In genomic region chr10:79181680-79182079, GRCh38 we compare ENCODE assay signal across 14 cellular contexts.
DNase-seq lines count a peak whose midpoint lies in the region; ATAC-seq and TF ChIP-seq lines count a peak whose summit lies in the region.
"Had no signal": no experiment of that assay in that cellular context is flagged by ENCODE, and none has a peak within 500 bp of the region (broad histone marks: within the 10 kb centered on the region; RNA-seq: fewer than 3 reads in every experiment).

No MANE protein-coding gene starts in this region.

- H3K9me3 Mint-ChIP-seq in stimulated activated effector memory CD8-positive, alpha-beta T cell treated with anti-CD3 and anti-CD28 coated beads, Interleukin-12 subunit alpha, Interleukin-12 subunit beta, amount 100 ng/mL, for 72 hours, result no peaks in the 10 kb centered on the region
- no peaks in the 10 kb centered on the region for H3K9me3 Mint-ChIP-seq in activated naive CD8-positive, alpha-beta T cell treated with anti-CD3 and anti-CD28 coated beads, Interleukin-2, amount 50 U/mL, for 24 hours
- H3K9me3 Mint-ChIP-seq: activated CD4-positive, alpha-beta memory T cell treated with anti-CD3 and anti-CD28 coated beads for 36 hours had no signal

- H3K4me2 ChIP-seq in OCI-LY7 (ENCODE audit: low read length), result no peak overlapping the region

- H3K79me2 ChIP-seq in OCI-LY7 (ENCODE audit: insufficient read depth, low read depth, low read length), result no peaks in the 10 kb centered on the region

- H3K4me1 ChIP-seq in SJCRH30 (peaks cover 93% of the 10 kb centered on the region), heart right ventricle (peaks cover 86 to 100% (median 100%) of the 10 kb centered on the region in 9 donors), OCI-LY7 (ENCODE audit: insufficient read depth, low read length, poor library complexity, severe bottlenecking) (peaks cover 21% of the 10 kb centered on the region)

- H3K4me1 Mint-ChIP-seq in stimulated activated effector memory CD8-positive, alpha-beta T cell treated with anti-CD3 and anti-CD28 coated beads, Interleukin-12 subunit alpha, Interleukin-12 subunit beta, amount 100 ng/mL, for 72 hours, result no peaks in the 10 kb centered on the region
- H3K4me1 Mint-ChIP-seq in activated naive CD8-positive, alpha-beta T cell treated with anti-CD3 and anti-CD28 coated beads, Interleukin-2, amount 50 U/mL, for 24 hours, result no peaks in the 10 kb centered on the region

- no peaks in the 10 kb centered on the region for H3K27me3 Mint-ChIP-seq in activated naive CD8-positive, alpha-beta T cell treated with anti-CD3 and anti-CD28 coated beads, Interleukin-2, amount 50 U/mL, for 24 hours
- H3K27me3 Mint-ChIP-seq: activated CD4-positive, alpha-beta memory T cell treated with anti-CD3 and anti-CD28 coated beads for 36 hours; T-helper 17 cell had no signal

- H3K36me3 ChIP-seq in H7 (replicated peaks; ENCODE audit: control insufficient read depth, insufficient read depth, low read length) (no peaks in the 10 kb centered on the region), SJCRH30 (no peaks in the 10 kb centered on the region; the same call in 1 of the 2 replicates), heart right ventricle (peaks cover 0 to 9% (median 0%) of the 10 kb centered on the region in 9 donors), OCI-LY7 (ENCODE audit: insufficient read depth, low read length) (no peaks in the 10 kb centered on the region)

- no peaks in the 10 kb centered on the region for H3K9me2 ChIP-seq in OCI-LY7 (ENCODE audit: insufficient read depth, low read length)

- peak overlapping the region; percentile 48 for H3K27ac Mint-ChIP-seq in stimulated activated effector memory CD8-positive, alpha-beta T cell treated with anti-CD3 and anti-CD28 coated beads, Interleukin-12 subunit alpha, Interleukin-12 subunit beta, amount 100 ng/mL, for 72 hours
- no peak overlapping the region for H3K27ac Mint-ChIP-seq in activated naive CD8-positive, alpha-beta T cell treated with anti-CD3 and anti-CD28 coated beads, Interleukin-2, amount 50 U/mL, for 24 hours
- H3K27ac Mint-ChIP-seq: activated CD4-positive, alpha-beta memory T cell treated with anti-CD3 and anti-CD28 coated beads for 36 hours; T-helper 17 cell had no signal

- no peak overlapping the region for H2AFZ ChIP-seq in OCI-LY7 (ENCODE audit: low read length)

- WGBS in heart right ventricle, 2 donors, result 13 to 36% methylated on average over 8 of the region's 8 CpGs

- H3K4me3 Mint-ChIP-seq in stimulated activated effector memory CD8-positive, alpha-beta T cell treated with anti-CD3 and anti-CD28 coated beads, Interleukin-12 subunit alpha, Interleukin-12 subunit beta, amount 100 ng/mL, for 72 hours, result no peak overlapping the region
- H3K4me3 Mint-ChIP-seq in activated naive CD8-positive, alpha-beta T cell treated with anti-CD3 and anti-CD28 coated beads, Interleukin-2, amount 50 U/mL, for 24 hours, result no peak overlapping the region
- H3K4me3 Mint-ChIP-seq: activated CD4-positive, alpha-beta memory T cell treated with anti-CD3 and anti-CD28 coated beads for 36 hours; T-helper 17 cell had no signal

- peak in 3 of 8 donors; percentile 3 to 29 (median 28) for ATAC-seq in heart right ventricle
- ATAC-seq in stimulated activated effector memory CD8-positive, alpha-beta T cell treated with anti-CD3 and anti-CD28 coated beads, Interleukin-12 subunit alpha, Interleukin-12 subunit beta, amount 100 ng/mL, for 72 hours, result no peak
- ATAC-seq in GM19328 (IDR thresholded peaks at IDR 0.05; ENCODE audit: unreplicated experiment), result no peak
- no peak for ATAC-seq in activated naive CD8-positive, alpha-beta T cell treated with anti-CD3 and anti-CD28 coated beads, Interleukin-2, amount 50 U/mL, for 24 hours
- ATAC-seq: T-helper 17 cell had no signal

- no TSS peak for BruUV-seq in OCI-LY7 (replicated peaks; lab: Mats Ljungman, UMichigan)

- H3K27me3 ChIP-seq in H7 (ENCODE audit: control insufficient read depth, insufficient read depth, low read length) (no peaks in the 10 kb centered on the region), SJCRH30 (no peaks in the 10 kb centered on the region), heart right ventricle (no peaks in the 10 kb centered on the region)

- CTCF ChIA-PET in OCI-LY7 (lab: Charles Lee; ENCODE audit: unreplicated experiment), result no interaction called here

- intact Hi-C loops in heart right ventricle (cut with DNase I), result loop anchor here in 2 of 10 donors (5.0 to 10.0 kb wide), 2 partner anchors 34 to 207 kb away; no protein-coding TSS in a partner anchor
- intact Hi-C loops in OCI-LY7 (cut with micrococcal nuclease; ENCODE audit: unreplicated experiment), result no loop called here

- peaks cover 4% of the 10 kb centered on the region for H3K36me3 Mint-ChIP-seq in stimulated activated effector memory CD8-positive, alpha-beta T cell treated with anti-CD3 and anti-CD28 coated beads, Interleukin-12 subunit alpha, Interleukin-12 subunit beta, amount 100 ng/mL, for 72 hours
- no peaks in the 10 kb centered on the region for H3K36me3 Mint-ChIP-seq in activated naive CD8-positive, alpha-beta T cell treated with anti-CD3 and anti-CD28 coated beads, Interleukin-2, amount 50 U/mL, for 24 hours (ENCODE audit: low read depth)
- H3K36me3 Mint-ChIP-seq: activated CD4-positive, alpha-beta memory T cell treated with anti-CD3 and anti-CD28 coated beads for 36 hours had no signal

- H4K20me1 ChIP-seq in OCI-LY7 (ENCODE audit: insufficient read depth, low read length), result no peaks in the 10 kb centered on the region

- H3K27ac ChIP-seq in SJCRH30, result no peak overlapping the region
- H3K27ac ChIP-seq in heart right ventricle, result peak overlapping the region in 8 of 10 donors; percentile 50 to 91 (median 65)
- no peak overlapping the region for H3K27ac ChIP-seq in OCI-LY7 (ENCODE audit: low read depth, low read length, poor library complexity, severe bottlenecking)

- H3K9me3 ChIP-seq in SJCRH30 (replicated peaks), result no peaks in the 10 kb centered on the region
- H3K9me3 ChIP-seq in heart right ventricle, result no peaks in the 10 kb centered on the region
- H3K9me3 ChIP-seq in OCI-LY7 (ENCODE audit: low read length), result no peaks in the 10 kb centered on the region

- H3K4me3 ChIP-seq in H7 (ENCODE audit: insufficient read depth, low read depth, low read length) (no peak overlapping the region), SJCRH30 (no peak overlapping the region), heart right ventricle (no peak overlapping the region), OCI-LY7 (ENCODE audit: low read depth, low read length, poor library complexity, severe bottlenecking) (no peak overlapping the region)

- DNase-seq in H7 (peak; percentile 36), SJCRH30 (peak; percentile 63 to 72), heart right ventricle (peak in 1 of 2 donors; percentile 31), DMS53 (lab: John Stamatoyannopoulos, UW) (no peak), OCI-LY7 (ENCODE audit: low spot score) (no peak)
- DNase-seq in stimulated activated effector memory CD8-positive, alpha-beta T cell treated with anti-CD3 and anti-CD28 coated beads, Interleukin-12 subunit alpha, Interleukin-12 subunit beta, amount 100 ng/mL, for 72 hours (ENCODE audit: low spot score in 2 of 2), result no peak
- DNase-seq in activated naive CD8-positive, alpha-beta T cell treated with anti-CD3 and anti-CD28 coated beads, Interleukin-2, amount 50 U/mL, for 24 hours, result no peak
- DNase-seq: activated CD4-positive, alpha-beta memory T cell treated with anti-CD3 and anti-CD28 coated beads for 36 hours; activated naive CD4-positive, alpha-beta T cell; KBM-7; NCI-H2171 treated with DMSO at 0.1 percent for 48 hours; OCI-M1; T-helper 17 cell had no signal

- POLR2A ChIA-PET in OCI-LY7 (lab: Charles Lee), result no interaction called here

- TF ChIP-seq CTCF in heart right ventricle (IDR thresholded peaks at IDR 0.05) (no peak), OCI-LY7 (conservative IDR thresholded peaks at IDR 0.05; ENCODE audit: low read length) (no peak)

Comparison
In these comparisons a context has a peak if more than half of its experiments do, and no peak if none do; other contexts are left out.
1. DNase-seq: peak in H7 (single experiment) and SJCRH30 (2 of 2); none in stimulated activated effector memory CD8-positive, alpha-beta T cell treated with anti-CD3 and anti-CD28 coated beads, Interleukin-12 subunit alpha, Interleukin-12 subunit beta, amount 100 ng/mL, for 72 hours (0 of 2), DMS53 (single experiment), OCI-LY7 (single experiment) and activated naive CD8-positive, alpha-beta T cell treated with anti-CD3 and anti-CD28 coated beads, Interleukin-2, amount 50 U/mL, for 24 hours (single experiment).
2. H3K27ac ChIP-seq: peak in heart right ventricle (8 of 10); none in SJCRH30 (single experiment) and OCI-LY7 (single experiment).